ENCODE assay signal across 27 cellular contexts in genomic region chr11:57905439-57905838, GRCh38.
"Had no signal": no experiment of that assay in that cellular context is flagged by ENCODE, and none has a peak within 500 bp of the region (broad histone marks: within the 10 kb centered on the region; RNA-seq: fewer than 3 reads in every experiment).

No MANE protein-coding gene starts in this region.

- H3K36me3 ChIP-seq: gastrocnemius medialis, spleen, thyroid gland had no signal

- H3K36me3 Mint-ChIP-seq: activated CD8-positive, alpha-beta memory T cell treated with anti-CD3 and anti-CD28 coated beads, Interleukin-2, amount 10 ng/mL, durations not matched to agents 7 days and 5 days; T-cell had no signal

- ATAC-seq: activated CD4-positive, CD25-positive, alpha-beta regulatory T cell treated with anti-CD3 and anti-CD28 coated beads, Interleukin-2, amount 50 U/mL, for 24 hours; activated CD8-positive, alpha-beta memory T cell treated with anti-CD3 and anti-CD28 coated beads, Interleukin-2, amount 10 ng/mL, durations not matched to agents 7 days and 5 days; activated CD8-positive, alpha-beta T cell treated with anti-CD3 and anti-CD28 coated beads for 36 hours; activated naive CD8-positive, alpha-beta T cell treated with anti-CD3 and anti-CD28 coated beads, Interleukin-2, amount 50 U/mL, for 24 hours; esophagus mucosa; gastrocnemius medialis; left cardiac atrium; sciatic nerve; stimulated activated naive CD8-positive, alpha-beta T cell treated with anti-CD3 and anti-CD28 coated beads, Interleukin-15, Interleukin-2, amounts not matched to agents 100 U/mL and 50 U/mL, for 24 hours; T-cell had no signal

- H3K9me3 Mint-ChIP-seq: activated CD4-positive, alpha-beta T cell treated with anti-CD3 and anti-CD28 coated beads, Interleukin-2, amount 10 ng/mL, durations not matched to agents 24 days and 14 days; activated CD8-positive, alpha-beta T cell treated with anti-CD3 and anti-CD28 coated beads for 36 hours; activated naive CD8-positive, alpha-beta T cell treated with anti-CD3 and anti-CD28 coated beads, Interleukin-2, amount 50 U/mL, for 24 hours; dendritic cell treated with granulocyte-macrophage colony-stimulating factor and Interleukin-4, amounts not matched to agents 40 ng/mL and 50 ng/mL, for 4 days; T-cell; T-helper 2 cell treated with Interferon-gamma antibody and Interleukin-4, amounts not matched to agents 5 μg/mL and 100 μg/mL, for 36 hours had no signal

- FAIRE-seq: endometrium, urothelium cell line had no signal

- H3K4me3 Mint-ChIP-seq: activated CD4-positive, alpha-beta T cell treated with anti-CD3 and anti-CD28 coated beads, Interleukin-2, amount 10 ng/mL, durations not matched to agents 24 days and 14 days; activated CD8-positive, alpha-beta memory T cell treated with anti-CD3 and anti-CD28 coated beads, Interleukin-2, amount 10 ng/mL, durations not matched to agents 7 days and 5 days; activated CD8-positive, alpha-beta T cell treated with anti-CD3 and anti-CD28 coated beads for 36 hours; activated naive CD8-positive, alpha-beta T cell treated with anti-CD3 and anti-CD28 coated beads, Interleukin-2, amount 50 U/mL, for 24 hours; dendritic cell treated with granulocyte-macrophage colony-stimulating factor and Interleukin-4, amounts not matched to agents 40 ng/mL and 50 ng/mL, for 4 days; neural crest cell; T-cell; T-helper 2 cell treated with Interferon-gamma antibody and Interleukin-4, amounts not matched to agents 5 μg/mL and 100 μg/mL, for 36 hours had no signal

- H3K4me1 Mint-ChIP-seq: neural crest cell had no signal

- H3K27ac ChIP-seq: spleen, thyroid gland, VCaP had no signal

- DNase-seq: activated CD4-positive, alpha-beta T cell treated with anti-CD3 and anti-CD28 coated beads, Interleukin-2, amount 10 ng/mL, durations not matched to agents 24 days and 14 days; activated CD8-positive, alpha-beta memory T cell treated with anti-CD3 and anti-CD28 coated beads, Interleukin-2, amount 10 ng/mL, durations not matched to agents 7 days and 5 days; activated CD8-positive, alpha-beta T cell treated with anti-CD3 and anti-CD28 coated beads for 36 hours; activated gamma-delta T cell; activated naive CD4-positive, alpha-beta T cell treated with anti-CD3 and anti-CD28 coated beads, Interleukin-2, amount 50 U/mL, for 16 hours; activated naive CD8-positive, alpha-beta T cell treated with anti-CD3 and anti-CD28 coated beads, Interleukin-2, amount 50 U/mL, for 24 hours; activated T-cell treated with anti-CD3 and anti-CD28 coated beads for 4 hours; effector CD4-positive, alpha-beta T cell; gastrocnemius medialis; hypothalamus; left cardiac atrium; mesenchymal stem cell; posterior cingulate gyrus; spleen; stimulated activated CD4-positive, alpha-beta T cell treated with anti-CD3 and anti-CD28 coated beads, Interleukin-4, amount 100 ng/mL, for 4 hours; stimulated activated naive CD8-positive, alpha-beta T cell treated with anti-CD3 and anti-CD28 coated beads, Interleukin-15, Interleukin-2, amounts not matched to agents 100 U/mL and 50 U/mL, for 24 hours; T-cell; thyroid gland had no signal

- H3K4me3 ChIP-seq: spleen, thyroid gland had no signal

- H3K9me3 ChIP-seq: gastrocnemius medialis, spleen, thyroid gland had no signal

- H3K27me3 ChIP-seq: gastrocnemius medialis, thyroid gland had no signal

- H3K4me1 ChIP-seq: spleen had no signal

- H3K27ac Mint-ChIP-seq: activated CD4-positive, alpha-beta T cell treated with anti-CD3 and anti-CD28 coated beads, Interleukin-2, amount 10 ng/mL, durations not matched to agents 24 days and 14 days; activated CD8-positive, alpha-beta memory T cell treated with anti-CD3 and anti-CD28 coated beads, Interleukin-2, amount 10 ng/mL, durations not matched to agents 7 days and 5 days; activated CD8-positive, alpha-beta T cell treated with anti-CD3 and anti-CD28 coated beads for 36 hours; activated naive CD8-positive, alpha-beta T cell treated with anti-CD3 and anti-CD28 coated beads, Interleukin-2, amount 50 U/mL, for 24 hours; dendritic cell treated with granulocyte-macrophage colony-stimulating factor and Interleukin-4, amounts not matched to agents 40 ng/mL and 50 ng/mL, for 4 days; T-cell; T-helper 2 cell treated with Interferon-gamma antibody and Interleukin-4, amounts not matched to agents 5 μg/mL and 100 μg/mL, for 36 hours had no signal
